In genomic region chr10:7610651-7611389, GRCh38 we compare ENCODE assay signal across 1 cellular context.
A peak's percentile ranks its signal among the peaks of the same experiment; 100 is the strongest.
TF ChIP-seq lines count a peak whose summit lies in the region.

No MANE protein-coding gene starts in this region.

TF ChIP-seq in K562, 482 proteins besides CTCF, POLR2A, EP300 and RAD21 (continued from another document and continues in another):
- TF ChIP-seq ZC3H11A (IDR thresholded peaks at IDR 0.05; ENCODE audit: low read depth, low read length) (no peak), ZC3H8 (IDR thresholded peaks at IDR 0.05) (no peak), NFIX (CRISPR knock-in tag; IDR thresholded peaks at IDR 0.05; ENCODE audit: low read depth) (no peak), HNRNPK (IDR thresholded peaks at IDR 0.05; ENCODE audit: low read depth, low read length, poor library complexity, severe bottlenecking) (no peak), CCNT2 (IDR thresholded peaks at IDR 0.05; ENCODE audit: borderline replicate concordance, extremely low read depth, insufficient read length, low read depth, low read length) (no peak), PHF20 (IDR thresholded peaks at IDR 0.05; ENCODE audit: partially characterized antibody) (no peak), HCFC1 (IDR thresholded peaks at IDR 0.05; ENCODE audit: low read depth, low read length) (no peak), ZNF347 (CRISPR knock-in tag; IDR thresholded peaks at IDR 0.05; ENCODE audit: low read depth) (no peak), TOE1 (IDR thresholded peaks at IDR 0.05; ENCODE audit: borderline replicate concordance) (no peak), TOE1 (CRISPR knock-in tag; IDR thresholded peaks at IDR 0.05; ENCODE audit: borderline replicate concordance, low read depth) (no peak), CREBBP (IDR thresholded peaks at IDR 0.05; ENCODE audit: low read depth, low read length) (no peak), RNF219 (CRISPR knock-in tag; IDR thresholded peaks at IDR 0.05) (no peak; the same call in 1 of the 2 replicates), KLF6 (CRISPR knock-in tag; IDR thresholded peaks at IDR 0.05; ENCODE audit: borderline replicate concordance) (peak; percentile 45; the same call in 1 of the 2 replicates), MECOM (CRISPR knock-in tag; IDR thresholded peaks at IDR 0.05) (no peak), BRF1 (IDR thresholded peaks at IDR 0.05; ENCODE audit: borderline replicate concordance, extremely low read depth, insufficient read length) (no peak), COPS2 (conservative IDR thresholded peaks at IDR 0.05) (no peak), KDM5B (IDR thresholded peaks at IDR 0.05; ENCODE audit: insufficient replicate concordance, low read depth, low read length) (no peak), BCOR (IDR thresholded peaks at IDR 0.05) (peak; percentile 94; the same call in 1 of the 2 replicates), NFIC (IDR thresholded peaks at IDR 0.05) (no peak), ZC3H4 (CRISPR knock-in tag; IDR thresholded peaks at IDR 0.05; ENCODE audit: borderline replicate concordance) (no peak), CCAR2 (IDR thresholded peaks at IDR 0.05; ENCODE audit: low read depth, low read length) (no peak), CREM (IDR thresholded peaks at IDR 0.05; ENCODE audit: low read depth) (no peak), CXXC5 (CRISPR knock-in tag; IDR thresholded peaks at IDR 0.05) (no peak), L3MBTL2 (IDR thresholded peaks at IDR 0.05) (peak; percentile 90), ZNF121 (CRISPR knock-in tag; conservative IDR thresholded peaks at IDR 0.05) (no peak), MCM3 (IDR thresholded peaks at IDR 0.05) (no peak), RNF2 (IDR thresholded peaks at IDR 0.05) (0 out of 2 replicates have a peak, but pooled peaks have one; percentile 23), PCBP2 (IDR thresholded peaks at IDR 0.05; ENCODE audit: low read depth, low read length, poor library complexity, severe bottlenecking) (no peak), ELF1 (tag; IDR thresholded peaks at IDR 0.05) (no peak), PHF21A (IDR thresholded peaks at IDR 0.05; ENCODE audit: borderline replicate concordance, low read depth) (no peak), DIDO1 (tag; IDR thresholded peaks at IDR 0.05; ENCODE audit: low read depth) (0 out of 2 replicates have a peak, but pooled peaks have one; percentile 35), CTBP1 (IDR thresholded peaks at IDR 0.05; ENCODE audit: borderline replicate concordance) (peak; percentile 36; the same call in 1 of the 2 replicates), KLF13 (tag; IDR thresholded peaks at IDR 0.05; ENCODE audit: borderline replicate concordance, low read depth) (no peak), HDAC8 (tag; IDR thresholded peaks at IDR 0.05) (peak; percentile 78), ZNF79 (CRISPR knock-in tag; IDR thresholded peaks at IDR 0.05; ENCODE audit: low read depth) (no peak), MNT (conservative IDR thresholded peaks at IDR 0.05) (no peak), KDM4B (IDR thresholded peaks at IDR 0.05; ENCODE audit: borderline replicate concordance in 2 of 2, low read depth in 1 of 2) (no peak), CREB3L1 (IDR thresholded peaks at IDR 0.05; ENCODE audit: borderline replicate concordance, low read depth) (no peak)
- TF ChIP-seq, protein P1, sequence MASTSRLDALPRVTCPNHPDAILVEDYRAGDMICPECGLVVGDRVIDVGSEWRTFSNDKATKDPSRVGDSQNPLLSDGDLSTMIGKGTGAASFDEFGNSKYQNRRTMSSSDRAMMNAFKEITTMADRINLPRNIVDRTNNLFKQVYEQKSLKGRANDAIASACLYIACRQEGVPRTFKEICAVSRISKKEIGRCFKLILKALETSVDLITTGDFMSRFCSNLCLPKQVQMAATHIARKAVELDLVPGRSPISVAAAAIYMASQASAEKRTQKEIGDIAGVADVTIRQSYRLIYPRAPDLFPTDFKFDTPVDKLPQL (IDR thresholded peaks at IDR 0.05; ENCODE audit: extremely low read depth, insufficient read length): no peak
- TF ChIP-seq, protein P2, sequence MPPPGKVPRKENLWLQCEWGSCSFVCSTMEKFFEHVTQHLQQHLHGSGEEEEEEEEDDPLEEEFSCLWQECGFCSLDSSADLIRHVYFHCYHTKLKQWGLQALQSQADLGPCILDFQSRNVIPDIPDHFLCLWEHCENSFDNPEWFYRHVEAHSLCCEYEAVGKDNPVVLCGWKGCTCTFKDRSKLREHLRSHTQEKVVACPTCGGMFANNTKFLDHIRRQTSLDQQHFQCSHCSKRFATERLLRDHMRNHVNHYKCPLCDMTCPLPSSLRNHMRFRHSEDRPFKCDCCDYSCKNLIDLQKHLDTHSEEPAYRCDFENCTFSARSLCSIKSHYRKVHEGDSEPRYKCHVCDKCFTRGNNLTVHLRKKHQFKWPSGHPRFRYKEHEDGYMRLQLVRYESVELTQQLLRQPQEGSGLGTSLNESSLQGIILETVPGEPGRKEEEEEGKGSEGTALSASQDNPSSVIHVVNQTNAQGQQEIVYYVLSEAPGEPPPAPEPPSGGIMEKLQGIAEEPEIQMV (tag; conservative IDR thresholded peaks at IDR 0.05; ENCODE audit: low read depth): no peak
- TF ChIP-seq, protein P3, sequence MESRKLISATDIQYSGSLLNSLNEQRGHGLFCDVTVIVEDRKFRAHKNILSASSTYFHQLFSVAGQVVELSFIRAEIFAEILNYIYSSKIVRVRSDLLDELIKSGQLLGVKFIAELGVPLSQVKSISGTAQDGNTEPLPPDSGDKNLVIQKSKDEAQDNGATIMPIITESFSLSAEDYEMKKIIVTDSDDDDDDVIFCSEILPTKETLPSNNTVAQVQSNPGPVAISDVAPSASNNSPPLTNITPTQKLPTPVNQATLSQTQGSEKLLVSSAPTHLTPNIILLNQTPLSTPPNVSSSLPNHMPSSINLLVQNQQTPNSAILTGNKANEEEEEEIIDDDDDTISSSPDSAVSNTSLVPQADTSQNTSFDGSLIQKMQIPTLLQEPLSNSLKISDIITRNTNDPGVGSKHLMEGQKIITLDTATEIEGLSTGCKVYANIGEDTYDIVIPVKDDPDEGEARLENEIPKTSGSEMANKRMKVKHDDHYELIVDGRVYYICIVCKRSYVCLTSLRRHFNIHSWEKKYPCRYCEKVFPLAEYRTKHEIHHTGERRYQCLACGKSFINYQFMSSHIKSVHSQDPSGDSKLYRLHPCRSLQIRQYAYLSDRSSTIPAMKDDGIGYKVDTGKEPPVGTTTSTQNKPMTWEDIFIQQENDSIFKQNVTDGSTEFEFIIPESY (CRISPR knock-in tag; IDR thresholded peaks at IDR 0.05): no peak
- TF ChIP-seq, protein P4, sequence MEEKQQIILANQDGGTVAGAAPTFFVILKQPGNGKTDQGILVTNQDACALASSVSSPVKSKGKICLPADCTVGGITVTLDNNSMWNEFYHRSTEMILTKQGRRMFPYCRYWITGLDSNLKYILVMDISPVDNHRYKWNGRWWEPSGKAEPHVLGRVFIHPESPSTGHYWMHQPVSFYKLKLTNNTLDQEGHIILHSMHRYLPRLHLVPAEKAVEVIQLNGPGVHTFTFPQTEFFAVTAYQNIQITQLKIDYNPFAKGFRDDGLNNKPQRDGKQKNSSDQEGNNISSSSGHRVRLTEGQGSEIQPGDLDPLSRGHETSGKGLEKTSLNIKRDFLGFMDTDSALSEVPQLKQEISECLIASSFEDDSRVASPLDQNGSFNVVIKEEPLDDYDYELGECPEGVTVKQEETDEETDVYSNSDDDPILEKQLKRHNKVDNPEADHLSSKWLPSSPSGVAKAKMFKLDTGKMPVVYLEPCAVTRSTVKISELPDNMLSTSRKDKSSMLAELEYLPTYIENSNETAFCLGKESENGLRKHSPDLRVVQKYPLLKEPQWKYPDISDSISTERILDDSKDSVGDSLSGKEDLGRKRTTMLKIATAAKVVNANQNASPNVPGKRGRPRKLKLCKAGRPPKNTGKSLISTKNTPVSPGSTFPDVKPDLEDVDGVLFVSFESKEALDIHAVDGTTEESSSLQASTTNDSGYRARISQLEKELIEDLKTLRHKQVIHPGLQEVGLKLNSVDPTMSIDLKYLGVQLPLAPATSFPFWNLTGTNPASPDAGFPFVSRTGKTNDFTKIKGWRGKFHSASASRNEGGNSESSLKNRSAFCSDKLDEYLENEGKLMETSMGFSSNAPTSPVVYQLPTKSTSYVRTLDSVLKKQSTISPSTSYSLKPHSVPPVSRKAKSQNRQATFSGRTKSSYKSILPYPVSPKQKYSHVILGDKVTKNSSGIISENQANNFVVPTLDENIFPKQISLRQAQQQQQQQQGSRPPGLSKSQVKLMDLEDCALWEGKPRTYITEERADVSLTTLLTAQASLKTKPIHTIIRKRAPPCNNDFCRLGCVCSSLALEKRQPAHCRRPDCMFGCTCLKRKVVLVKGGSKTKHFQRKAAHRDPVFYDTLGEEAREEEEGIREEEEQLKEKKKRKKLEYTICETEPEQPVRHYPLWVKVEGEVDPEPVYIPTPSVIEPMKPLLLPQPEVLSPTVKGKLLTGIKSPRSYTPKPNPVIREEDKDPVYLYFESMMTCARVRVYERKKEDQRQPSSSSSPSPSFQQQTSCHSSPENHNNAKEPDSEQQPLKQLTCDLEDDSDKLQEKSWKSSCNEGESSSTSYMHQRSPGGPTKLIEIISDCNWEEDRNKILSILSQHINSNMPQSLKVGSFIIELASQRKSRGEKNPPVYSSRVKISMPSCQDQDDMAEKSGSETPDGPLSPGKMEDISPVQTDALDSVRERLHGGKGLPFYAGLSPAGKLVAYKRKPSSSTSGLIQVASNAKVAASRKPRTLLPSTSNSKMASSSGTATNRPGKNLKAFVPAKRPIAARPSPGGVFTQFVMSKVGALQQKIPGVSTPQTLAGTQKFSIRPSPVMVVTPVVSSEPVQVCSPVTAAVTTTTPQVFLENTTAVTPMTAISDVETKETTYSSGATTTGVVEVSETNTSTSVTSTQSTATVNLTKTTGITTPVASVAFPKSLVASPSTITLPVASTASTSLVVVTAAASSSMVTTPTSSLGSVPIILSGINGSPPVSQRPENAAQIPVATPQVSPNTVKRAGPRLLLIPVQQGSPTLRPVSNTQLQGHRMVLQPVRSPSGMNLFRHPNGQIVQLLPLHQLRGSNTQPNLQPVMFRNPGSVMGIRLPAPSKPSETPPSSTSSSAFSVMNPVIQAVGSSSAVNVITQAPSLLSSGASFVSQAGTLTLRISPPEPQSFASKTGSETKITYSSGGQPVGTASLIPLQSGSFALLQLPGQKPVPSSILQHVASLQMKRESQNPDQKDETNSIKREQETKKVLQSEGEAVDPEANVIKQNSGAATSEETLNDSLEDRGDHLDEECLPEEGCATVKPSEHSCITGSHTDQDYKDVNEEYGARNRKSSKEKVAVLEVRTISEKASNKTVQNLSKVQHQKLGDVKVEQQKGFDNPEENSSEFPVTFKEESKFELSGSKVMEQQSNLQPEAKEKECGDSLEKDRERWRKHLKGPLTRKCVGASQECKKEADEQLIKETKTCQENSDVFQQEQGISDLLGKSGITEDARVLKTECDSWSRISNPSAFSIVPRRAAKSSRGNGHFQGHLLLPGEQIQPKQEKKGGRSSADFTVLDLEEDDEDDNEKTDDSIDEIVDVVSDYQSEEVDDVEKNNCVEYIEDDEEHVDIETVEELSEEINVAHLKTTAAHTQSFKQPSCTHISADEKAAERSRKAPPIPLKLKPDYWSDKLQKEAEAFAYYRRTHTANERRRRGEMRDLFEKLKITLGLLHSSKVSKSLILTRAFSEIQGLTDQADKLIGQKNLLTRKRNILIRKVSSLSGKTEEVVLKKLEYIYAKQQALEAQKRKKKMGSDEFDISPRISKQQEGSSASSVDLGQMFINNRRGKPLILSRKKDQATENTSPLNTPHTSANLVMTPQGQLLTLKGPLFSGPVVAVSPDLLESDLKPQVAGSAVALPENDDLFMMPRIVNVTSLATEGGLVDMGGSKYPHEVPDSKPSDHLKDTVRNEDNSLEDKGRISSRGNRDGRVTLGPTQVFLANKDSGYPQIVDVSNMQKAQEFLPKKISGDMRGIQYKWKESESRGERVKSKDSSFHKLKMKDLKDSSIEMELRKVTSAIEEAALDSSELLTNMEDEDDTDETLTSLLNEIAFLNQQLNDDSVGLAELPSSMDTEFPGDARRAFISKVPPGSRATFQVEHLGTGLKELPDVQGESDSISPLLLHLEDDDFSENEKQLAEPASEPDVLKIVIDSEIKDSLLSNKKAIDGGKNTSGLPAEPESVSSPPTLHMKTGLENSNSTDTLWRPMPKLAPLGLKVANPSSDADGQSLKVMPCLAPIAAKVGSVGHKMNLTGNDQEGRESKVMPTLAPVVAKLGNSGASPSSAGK (IDR thresholded peaks at IDR 0.05): peak; percentile 66
